In genomic region chr13:39306639-39307589, GRCh38 we compare ENCODE assay signal across 11 cellular contexts.
DNase-seq lines count a peak whose midpoint lies in the region; ATAC-seq and FAIRE-seq lines count a peak whose summit lies in the region.
"Had no signal": no experiment of that assay in that cellular context is flagged by ENCODE, and none has a peak within 500 bp of the region (broad histone marks: within the 10 kb centered on the region; RNA-seq: fewer than 3 reads in every experiment).

No MANE protein-coding gene starts in this region.

- H3K9me3 Mint-ChIP-seq in activated naive CD8-positive, alpha-beta T cell (ENCODE audit: low read depth): no peaks in the 10 kb centered on the region
- no peaks in the 10 kb centered on the region for H3K9me3 Mint-ChIP-seq in activated T-helper 2 cell treated with anti-CD3 and anti-CD28 coated beads, Interferon-gamma antibody, Interleukin-2, Interleukin-4, amounts not matched to agents 10 μg/mL and 5 μg/mL and 100 μg/mL, durations not matched to agents 14 hours and 24 hours and 36 hours

- H3K36me3 ChIP-seq in small intestine (ENCODE audit: control insufficient read depth in 2 of 2, insufficient read depth in 2 of 2, low read length in 2 of 2): no peaks in the 10 kb centered on the region
- H3K36me3 ChIP-seq in aorta (ENCODE audit: control insufficient read depth in 1 of 2, insufficient read depth in 2 of 2, low read length in 1 of 2): no peaks in the 10 kb centered on the region
- H3K36me3 ChIP-seq: tibial nerve had no signal

- H3K27ac Mint-ChIP-seq in activated naive CD8-positive, alpha-beta T cell: peak overlapping the region; percentile 31
- H3K27ac Mint-ChIP-seq in activated T-helper 2 cell treated with anti-CD3 and anti-CD28 coated beads, Interferon-gamma antibody, Interleukin-2, Interleukin-4, amounts not matched to agents 10 μg/mL and 5 μg/mL and 100 μg/mL, durations not matched to agents 14 hours and 24 hours and 36 hours: no peak overlapping the region

- H3K27me3 ChIP-seq in small intestine (ENCODE audit: control insufficient read depth in 2 of 2, insufficient read depth in 2 of 2, low read length in 2 of 2) (no peaks in the 10 kb centered on the region), aorta (ENCODE audit: control insufficient read depth in 1 of 2, insufficient read depth in 2 of 2, low read length in 1 of 2) (peaks cover 0 to 1% of the 10 kb centered on the region in 2 donors)
- H3K27me3 ChIP-seq: tibial nerve had no signal

- FAIRE-seq in small intestine (lab: Jason Lieb, UNC): no peak

- intact Hi-C loops in aorta (cut with DNase I): no loop called here
- intact Hi-C loops in activated T-helper 2 cell treated with anti-CD3 and anti-CD28 coated beads, Interferon-gamma antibody, Interleukin-2, Interleukin-4, amounts not matched to agents 10 μg/mL and 5 μg/mL and 100 μg/mL, durations not matched to agents 14 hours and 24 hours and 36 hours (cut with micrococcal nuclease): no loop called here

- peaks cover 6% of the 10 kb centered on the region for H3K27me3 Mint-ChIP-seq in activated naive CD8-positive, alpha-beta T cell
- H3K27me3 Mint-ChIP-seq in activated T-helper 2 cell treated with anti-CD3 and anti-CD28 coated beads, Interferon-gamma antibody, Interleukin-2, Interleukin-4, amounts not matched to agents 10 μg/mL and 5 μg/mL and 100 μg/mL, durations not matched to agents 14 hours and 24 hours and 36 hours (ENCODE audit: low read depth): peaks cover 2% of the 10 kb centered on the region

- 59 to 68% (median 67%) methylated on average over 16 of the region's 16 CpGs for WGBS in small intestine, 3 donors
- WGBS in aorta, 2 donors: 89 to 91% methylated on average over 16 of the region's 16 CpGs

- no peaks in the 10 kb centered on the region for H3K4me1 Mint-ChIP-seq in activated naive CD8-positive, alpha-beta T cell (ENCODE audit: low read depth)
- H3K4me1 Mint-ChIP-seq in activated T-helper 2 cell treated with anti-CD3 and anti-CD28 coated beads, Interferon-gamma antibody, Interleukin-2, Interleukin-4, amounts not matched to agents 10 μg/mL and 5 μg/mL and 100 μg/mL, durations not matched to agents 14 hours and 24 hours and 36 hours (ENCODE audit: low read depth): no peaks in the 10 kb centered on the region

- DNase-seq in small intestine: no peak
- DNase-seq in NCI-H2196 (lab: John Stamatoyannopoulos, UW; ENCODE audit: unreplicated experiment): no peak
- DNase-seq in aorta: no peak
- DNase-seq in activated T-helper 2 cell treated with anti-CD3 and anti-CD28 coated beads, Interferon-gamma antibody, Interleukin-2, Interleukin-4, amounts not matched to agents 10 μg/mL and 5 μg/mL and 100 μg/mL, durations not matched to agents 14 hours and 24 hours and 36 hours (ENCODE audit: low spot score): no peak
- DNase-seq: effector memory CD4-positive, alpha-beta T cell; kidney glomerular epithelial cell had no signal

- peak; percentile 97 for ATAC-seq in GM18502 (IDR thresholded peaks at IDR 0.05; ENCODE audit: poor library complexity, unreplicated experiment)
- ATAC-seq in GM19452 (IDR thresholded peaks at IDR 0.05; ENCODE audit: unreplicated experiment): peak; percentile 96
- ATAC-seq in HG03060 (IDR thresholded peaks at IDR 0.05; ENCODE audit: low read depth, unreplicated experiment): peak; percentile 83
- ATAC-seq in aorta (ENCODE audit: low FRiP score): no peak

- no peaks in the 10 kb centered on the region for H3K36me3 Mint-ChIP-seq in activated naive CD8-positive, alpha-beta T cell
- no peaks in the 10 kb centered on the region for H3K36me3 Mint-ChIP-seq in activated T-helper 2 cell treated with anti-CD3 and anti-CD28 coated beads, Interferon-gamma antibody, Interleukin-2, Interleukin-4, amounts not matched to agents 10 μg/mL and 5 μg/mL and 100 μg/mL, durations not matched to agents 14 hours and 24 hours and 36 hours (ENCODE audit: low read depth)

- H3K4me3 ChIP-seq in small intestine (ENCODE audit: low read depth in 1 of 2, low read length in 2 of 2) (no peak overlapping the region), aorta (ENCODE audit: low read length in 2 of 2) (no peak overlapping the region)
- H3K4me3 ChIP-seq: tibial nerve had no signal

- no peak overlapping the region for H3K27ac ChIP-seq in small intestine (ENCODE audit: low read depth in 1 of 2, low read length in 1 of 2)
- H3K27ac ChIP-seq in aorta (ENCODE audit: low read depth in 1 of 2, low read length in 2 of 2): no peak overlapping the region
- H3K27ac ChIP-seq: tibial nerve had no signal

- H3K4me1 ChIP-seq in small intestine (ENCODE audit: control insufficient read depth in 2 of 2, insufficient read depth in 1 of 2, low read depth in 1 of 2, low read length in 1 of 2) (no peaks in the 10 kb centered on the region), aorta (ENCODE audit: control insufficient read depth in 1 of 2, insufficient read depth in 2 of 2, low read length in 2 of 2) (peaks cover 1 to 10% of the 10 kb centered on the region in 2 donors)

- H3K4me3 Mint-ChIP-seq in activated naive CD8-positive, alpha-beta T cell: no peak overlapping the region
- no peak overlapping the region for H3K4me3 Mint-ChIP-seq in activated T-helper 2 cell treated with anti-CD3 and anti-CD28 coated beads, Interferon-gamma antibody, Interleukin-2, Interleukin-4, amounts not matched to agents 10 μg/mL and 5 μg/mL and 100 μg/mL, durations not matched to agents 14 hours and 24 hours and 36 hours (ENCODE audit: low read depth)

- H3K9me3 ChIP-seq in small intestine (ENCODE audit: control insufficient read depth, low read depth) (no peaks in the 10 kb centered on the region), aorta (ENCODE audit: control insufficient read depth, low read length) (no peaks in the 10 kb centered on the region)
- H3K9me3 ChIP-seq: tibial nerve had no signal
